ENCODE assay signal across 8 cellular contexts in the genomic region with DNA sequence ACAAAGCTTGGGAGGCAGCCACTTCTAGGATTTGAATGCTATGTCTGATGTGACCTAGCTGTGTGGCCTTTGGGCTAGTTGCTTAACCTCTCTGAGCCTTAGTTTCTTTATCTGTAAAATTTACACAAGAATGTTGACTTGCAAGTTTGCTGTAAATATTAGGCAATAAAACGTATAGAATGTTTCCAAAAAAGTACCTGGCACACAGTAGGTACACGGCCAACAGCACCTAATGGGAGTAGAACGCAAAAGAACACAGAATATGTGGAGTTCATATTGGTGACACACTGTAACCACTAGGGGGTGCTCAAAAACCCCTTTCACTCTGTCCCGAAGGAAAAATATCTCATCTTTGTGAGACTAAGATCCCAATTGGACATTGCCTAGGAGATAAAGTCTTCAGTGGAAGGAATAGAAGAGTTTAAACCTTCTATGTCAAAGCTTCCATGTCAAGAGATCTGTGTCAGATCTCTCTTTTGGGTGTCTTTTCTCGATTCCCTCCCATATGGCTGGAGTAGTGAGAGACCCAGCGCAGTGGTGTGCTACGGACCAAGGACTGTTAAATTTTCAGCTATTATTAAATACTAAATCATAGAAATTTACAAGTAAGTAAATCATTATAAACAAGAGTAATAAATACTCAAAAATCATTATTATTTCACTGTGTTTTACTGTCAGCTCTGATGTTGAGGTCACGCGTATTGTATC.
DNase-seq lines count a peak whose midpoint lies in the region; ATAC-seq, FAIRE-seq and TF ChIP-seq lines count a peak whose summit lies in the region.

No MANE protein-coding gene starts in this region.

- peak; percentile 44 to 83; a peak in 4 of 6 replicates for ATAC-seq in A549
- ATAC-seq in GM19397 (IDR thresholded peaks at IDR 0.05; ENCODE audit: unreplicated experiment), result no peak
- ATAC-seq in T-helper 17 cell, result no peak

- DNase-seq in A549 (ENCODE audit: low read depth in 1 of 2, low spot score in 1 of 2), result peak; percentile 32 to 48
- DNase-seq in KBM-7, result peak; percentile 25
- DNase-seq in medulla oblongata (ENCODE audit: extremely low spot score), result peak; percentile 36
- no peak for DNase-seq in NCI-H446 treated with DMSO at 0.1 percent for 48 hours (lab: John Stamatoyannopoulos, UW)
- DNase-seq in T-helper 17 cell, result no peak

- peak; percentile 61 to 70 for TF ChIP-seq RAD21 in A549 (conservative IDR thresholded peaks at IDR 0.05 in 1 of 2, IDR thresholded peaks at IDR 0.05 in 1 of 2)

- H3K4me2 ChIP-seq in A549, result no peak overlapping the region

- H3K4me1 Mint-ChIP-seq in brain (peaks cover 7% of the 10 kb centered on the region), T-helper 17 cell (no peaks in the 10 kb centered on the region)

- TF ChIP-seq CTCF in A549 (IDR thresholded peaks at IDR 0.05) (peak; percentile 72), brain (conservative IDR thresholded peaks at IDR 0.05) (peak; percentile 37 to 63)

- H3K9me3 ChIP-seq in A549 (no peaks in the 10 kb centered on the region), T-helper 17 cell (ENCODE audit: control insufficient read depth, low read length, poor library complexity, severe bottlenecking) (no peaks in the 10 kb centered on the region)

- H3K27me3 Mint-ChIP-seq in brain, result peaks cover 13% of the 10 kb centered on the region
- peaks cover 65% of the 10 kb centered on the region for H3K27me3 Mint-ChIP-seq in T-helper 17 cell

- TF ChIP-seq POLR2A in A549 (IDR thresholded peaks at IDR 0.05; ENCODE audit: low read length), result no peak

- in situ Hi-C loops in KBM-7 (cut with MboI; ENCODE audit: low pct_unique_long_range_greater_than_20kb, low sequenced_read_pairs), result no loop called here

- peaks cover 0 to 12% (median 0%) of the 10 kb centered on the region in 5 experiments for H3K9me3 Mint-ChIP-seq in brain

- POLR2A ChIA-PET in A549 (lab: Yijun Ruan, JAX), result no interaction called here

- TF ChIP-seq EP300 in A549 (IDR thresholded peaks at IDR 0.05), result no peak

- no peaks in the 10 kb centered on the region for H3K4me1 ChIP-seq in A549

- H3K4me3 Mint-ChIP-seq in brain, result no peak overlapping the region
- H3K4me3 Mint-ChIP-seq in T-helper 17 cell, result no peak overlapping the region

- H3K4me3 ChIP-seq in A549, result no peak overlapping the region

- H3K27ac Mint-ChIP-seq in brain, result no peak overlapping the region
- H3K27ac Mint-ChIP-seq in T-helper 17 cell, result no peak overlapping the region

- no peaks in the 10 kb centered on the region for H3K36me3 Mint-ChIP-seq in brain
- no peaks in the 10 kb centered on the region for H3K36me3 Mint-ChIP-seq in T-helper 17 cell (ENCODE audit: low read depth)

- CTCF ChIA-PET in A549 (lab: Yijun Ruan, JAX), result interaction anchor here (0.7 to 4.3 kb wide), 35 partner anchors 9 to 1293 kb away, joined by 3 to 31 read pairs (median 3); no protein-coding TSS in a partner anchor

- H3K27ac ChIP-seq in A549, result no peak overlapping the region

- 50% methylated on average over 9 of the region's 9 CpGs for WGBS in A549 (ENCODE audit: missing lambda C conversion rate)

- FAIRE-seq in A549 (lab: Jason Lieb, UNC) (no peak), G401.6 (lab: Jason Lieb, UNC) (peak; percentile 88)

TF ChIP-seq in A549, 52 proteins besides CTCF, POLR2A, EP300 and RAD21:
- no peak for TF ChIP-seq ZC3H11A (IDR thresholded peaks at IDR 0.05)
- TF ChIP-seq POLR2AphosphoS2 (conservative IDR thresholded peaks at IDR 0.05; ENCODE audit: low read length), result no peak
- TF ChIP-seq SMC3 (IDR thresholded peaks at IDR 0.05), result peak; percentile 58
- no peak for TF ChIP-seq HEYL (CRISPR knock-in tag; IDR thresholded peaks at IDR 0.05)
- TF ChIP-seq ZFP36 (IDR thresholded peaks at IDR 0.05; ENCODE audit: borderline replicate concordance, partially characterized antibody), result peak; percentile 3
- no peak for TF ChIP-seq NR3C1 (IDR thresholded peaks at IDR 0.05)
- TF ChIP-seq, protein P1, sequence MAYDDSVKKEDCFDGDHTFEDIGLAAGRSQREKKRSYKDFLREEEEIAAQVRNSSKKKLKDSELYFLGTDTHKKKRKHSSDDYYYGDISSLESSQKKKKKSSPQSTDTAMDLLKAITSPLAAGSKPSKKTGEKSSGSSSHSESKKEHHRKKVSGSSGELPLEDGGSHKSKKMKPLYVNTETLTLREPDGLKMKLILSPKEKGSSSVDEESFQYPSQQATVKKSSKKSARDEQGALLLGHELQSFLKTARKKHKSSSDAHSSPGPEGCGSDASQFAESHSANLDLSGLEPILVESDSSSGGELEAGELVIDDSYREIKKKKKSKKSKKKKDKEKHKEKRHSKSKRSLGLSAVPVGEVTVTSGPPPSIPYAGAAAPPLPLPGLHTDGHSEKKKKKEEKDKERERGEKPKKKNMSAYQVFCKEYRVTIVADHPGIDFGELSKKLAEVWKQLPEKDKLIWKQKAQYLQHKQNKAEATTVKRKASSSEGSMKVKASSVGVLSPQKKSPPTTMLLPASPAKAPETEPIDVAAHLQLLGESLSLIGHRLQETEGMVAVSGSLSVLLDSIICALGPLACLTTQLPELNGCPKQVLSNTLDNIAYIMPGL (CRISPR knock-in tag; IDR thresholded peaks at IDR 0.05; ENCODE audit: borderline replicate concordance), result no peak

Comparison
In these comparisons a context has a peak if more than half of its experiments do, and no peak if none do; other contexts are left out.
1. ATAC-seq: peak in A549 (2 of 2); none in GM19397 (single experiment) and T-helper 17 cell (single experiment).
2. DNase-seq: peak in A549 (2 of 2), KBM-7 (single experiment) and medulla oblongata (single experiment); none in NCI-H446 treated with DMSO at 0.1 percent for 48 hours (single experiment) and T-helper 17 cell (0 of 3).